In genomic region chr13:33722216-33722900, GRCh38 we compare ENCODE assay signal across 1 cellular context.
TF ChIP-seq lines count a peak whose summit lies in the region.

No MANE protein-coding gene starts in this region.

TF ChIP-seq in GM12878, 131 proteins besides CTCF, POLR2A, EP300 and RAD21 (continued from another document):
- TF ChIP-seq, protein P1, sequence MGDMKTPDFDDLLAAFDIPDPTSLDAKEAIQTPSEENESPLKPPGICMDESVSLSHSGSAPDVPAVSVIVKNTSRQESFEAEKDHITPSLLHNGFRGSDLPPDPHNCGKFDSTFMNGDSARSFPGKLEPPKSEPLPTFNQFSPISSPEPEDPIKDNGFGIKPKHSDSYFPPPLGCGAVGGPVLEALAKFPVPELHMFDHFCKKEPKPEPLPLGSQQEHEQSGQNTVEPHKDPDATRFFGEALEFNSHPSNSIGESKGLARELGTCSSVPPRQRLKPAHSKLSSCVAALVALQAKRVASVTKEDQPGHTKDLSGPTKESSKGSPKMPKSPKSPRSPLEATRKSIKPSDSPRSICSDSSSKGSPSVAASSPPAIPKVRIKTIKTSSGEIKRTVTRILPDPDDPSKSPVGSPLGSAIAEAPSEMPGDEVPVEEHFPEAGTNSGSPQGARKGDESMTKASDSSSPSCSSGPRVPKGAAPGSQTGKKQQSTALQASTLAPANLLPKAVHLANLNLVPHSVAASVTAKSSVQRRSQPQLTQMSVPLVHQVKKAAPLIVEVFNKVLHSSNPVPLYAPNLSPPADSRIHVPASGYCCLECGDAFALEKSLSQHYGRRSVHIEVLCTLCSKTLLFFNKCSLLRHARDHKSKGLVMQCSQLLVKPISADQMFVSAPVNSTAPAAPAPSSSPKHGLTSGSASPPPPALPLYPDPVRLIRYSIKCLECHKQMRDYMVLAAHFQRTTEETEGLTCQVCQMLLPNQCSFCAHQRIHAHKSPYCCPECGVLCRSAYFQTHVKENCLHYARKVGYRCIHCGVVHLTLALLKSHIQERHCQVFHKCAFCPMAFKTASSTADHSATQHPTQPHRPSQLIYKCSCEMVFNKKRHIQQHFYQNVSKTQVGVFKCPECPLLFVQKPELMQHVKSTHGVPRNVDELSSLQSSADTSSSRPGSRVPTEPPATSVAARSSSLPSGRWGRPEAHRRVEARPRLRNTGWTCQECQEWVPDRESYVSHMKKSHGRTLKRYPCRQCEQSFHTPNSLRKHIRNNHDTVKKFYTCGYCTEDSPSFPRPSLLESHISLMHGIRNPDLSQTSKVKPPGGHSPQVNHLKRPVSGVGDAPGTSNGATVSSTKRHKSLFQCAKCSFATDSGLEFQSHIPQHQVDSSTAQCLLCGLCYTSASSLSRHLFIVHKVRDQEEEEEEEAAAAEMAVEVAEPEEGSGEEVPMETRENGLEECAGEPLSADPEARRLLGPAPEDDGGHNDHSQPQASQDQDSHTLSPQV (IDR thresholded peaks at IDR 0.05) = no peak
- TF ChIP-seq ZBED1 (IDR thresholded peaks at IDR 0.05; ENCODE audit: borderline replicate concordance) = no peak
TF ChIP-seq in GM12878: peak in this region for 5.
